Comparison of ENCODE assay signal across 8 cellular contexts in the genomic region with DNA sequence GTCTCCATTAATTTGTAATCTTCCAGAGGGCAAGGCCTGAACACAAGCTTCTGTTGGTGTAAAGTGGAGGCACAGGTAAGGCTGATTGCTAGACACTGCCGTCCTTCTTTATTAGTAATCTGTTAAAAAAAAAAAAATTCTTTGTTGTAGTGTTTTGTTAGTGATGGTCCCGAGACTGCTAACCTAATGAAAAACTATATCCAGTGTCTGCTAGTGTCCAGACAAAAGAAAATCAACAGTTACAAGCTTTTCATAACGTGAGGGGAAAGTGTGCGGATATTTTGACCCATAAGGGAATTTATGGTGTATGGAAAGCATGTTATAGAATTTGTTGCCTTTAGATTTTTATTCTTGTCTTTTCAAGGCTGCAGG. TPM values are rescaled to one million over a fixed set of nuclear protein-coding genes. Genes with fewer than 3 reads are reported as not detected.
A peak's percentile ranks its signal among the peaks of the same experiment; 100 is the strongest.
DNase-seq lines count a peak whose midpoint lies in the region; ATAC-seq and TF ChIP-seq lines count a peak whose summit lies in the region.

No MANE protein-coding gene starts in this region.

- H3K4me3 ChIP-seq in right atrium auricular region (peak overlapping the region; percentile 58 to 86), mesodermal cell (ENCODE audit: extremely low read depth, insufficient read depth, low read length, poor library complexity, severe bottlenecking) (peak overlapping the region; percentile 66)

- H3K27me3 ChIP-seq in right atrium auricular region, result no peaks in the 10 kb centered on the region

- peak overlapping the region in 4 of 5 experiments; percentile 95 to 99 (median 98) for H3K27ac Mint-ChIP-seq in brain

- TF ChIP-seq CTCF in right atrium auricular region (IDR thresholded peaks at IDR 0.05) (no peak), brain (conservative IDR thresholded peaks at IDR 0.05) (no peak)

- H3K36me3 ChIP-seq in right atrium auricular region, result no peaks in the 10 kb centered on the region
- no peaks in the 10 kb centered on the region for H3K36me3 ChIP-seq in mesodermal cell (ENCODE audit: control insufficient read depth, insufficient read depth, low read length)

- H3K9me3 Mint-ChIP-seq in brain, result no peaks in the 10 kb centered on the region

- peaks cover 14% of the 10 kb centered on the region for H3K27me3 Mint-ChIP-seq in brain

- ATAC-seq in left ventricle myocardium superior (no peak), GM21360 (IDR thresholded peaks at IDR 0.05; ENCODE audit: unreplicated experiment) (no peak), HG03196 (IDR thresholded peaks at IDR 0.05; ENCODE audit: unreplicated experiment) (no peak)

- 61 to 65% methylated on average over 2 of the region's 4 CpGs for WGBS in mesodermal cell (ENCODE audit: insufficient coverage in 2 of 2), 2 experiments

- no peak for DNase-seq in right atrium auricular region (ENCODE audit: low spot score)
- DNase-seq in left ventricle myocardium superior, result no peak
- DNase-seq in NCI-H2171 (lab: John Stamatoyannopoulos, UW), result no peak
- DNase-seq in cortex of kidney (lab: John Stamatoyannopoulos, UW), result no peak

- H3K4me1 ChIP-seq in right atrium auricular region (peaks cover 0 to 23% of the 10 kb centered on the region in 2 donors), mesodermal cell (ENCODE audit: control insufficient read depth, insufficient read depth, low read length, poor library complexity, severe bottlenecking) (peaks cover 9% of the 10 kb centered on the region)

- peak overlapping the region; percentile 95 to 96 for H3K27ac ChIP-seq in right atrium auricular region
- H3K27ac ChIP-seq in mesodermal cell (ENCODE audit: low read depth, low read length, severe bottlenecking), result peak overlapping the region; percentile 94

- intact Hi-C loops in left ventricle myocardium superior (cut with micrococcal nuclease), result no loop called here

- peaks cover 38% of the 10 kb centered on the region for H3K4me1 Mint-ChIP-seq in brain

- H3K4me3 Mint-ChIP-seq in brain, result peak overlapping the region; percentile 96 to 99 (median 96)

- no peaks in the 10 kb centered on the region for H3K36me3 Mint-ChIP-seq in brain

- H3K9me3 ChIP-seq in right atrium auricular region, result no peaks in the 10 kb centered on the region
- no peaks in the 10 kb centered on the region for H3K9me3 ChIP-seq in mesodermal cell (ENCODE audit: control insufficient read depth, low read length)

RNA-seq across cellular contexts. Expression of gene HIVEP1, which starts 4.2 kb away (rescaled TPM):
- total RNA-seq in right atrium auricular region, result 10 to 100 TPM; 16.1 to 18.8 TPM
- 13.4 TPM for total RNA-seq in left ventricle myocardium superior
- polyA plus RNA-seq in brain (ENCODE audit: insufficient read depth, low read depth, low replicate concordance), result 5.5 TPM
- polyA plus RNA-seq in mesodermal cell (2013, experiment 1 of 2), result 14.7 TPM
- 11.8 TPM for polyA plus RNA-seq in mesodermal cell (2013, experiment 2 of 2)
